In the genomic region with DNA sequence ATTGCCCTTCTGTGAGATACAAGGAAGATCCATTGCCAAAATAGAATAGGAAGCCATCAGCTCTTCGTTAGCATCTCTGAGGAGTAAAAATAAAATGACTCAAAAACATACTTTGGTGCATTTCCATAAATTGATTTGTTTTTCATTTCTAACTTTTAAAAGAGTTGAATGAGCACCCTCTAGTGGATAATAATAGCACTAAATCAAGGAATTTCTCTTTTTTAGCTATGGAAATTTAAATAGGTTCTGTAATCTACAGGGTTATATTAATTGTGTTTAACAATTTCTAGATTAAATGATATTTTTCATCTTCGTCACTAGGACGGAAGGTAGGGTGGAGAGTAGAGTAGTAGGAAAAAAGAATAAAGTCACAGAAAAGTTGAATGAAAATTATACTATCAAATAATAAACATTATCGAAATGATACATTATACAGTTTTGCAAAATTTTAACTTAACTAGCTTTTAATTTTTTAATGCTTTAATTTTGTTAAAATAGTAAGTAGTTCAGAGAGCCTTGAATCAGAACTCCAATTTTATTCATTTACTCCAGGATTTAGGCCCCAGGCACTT, we compare ENCODE assay signal across 8 cellular contexts. TPM values are rescaled to one million over a fixed set of nuclear protein-coding genes. Genes with fewer than 3 reads are reported as not detected.
A peak's percentile ranks its signal among the peaks of the same experiment; 100 is the strongest.
DNase-seq lines count a peak whose midpoint lies in the region; TF ChIP-seq lines count a peak whose summit lies in the region.

No MANE protein-coding gene starts in this region.

- H3K27me3 Mint-ChIP-seq in progenitor cell of endocrine pancreas: no peaks in the 10 kb centered on the region
- H3K27me3 Mint-ChIP-seq in activated CD4-positive, alpha-beta memory T cell treated with anti-CD3 and anti-CD28 coated beads, Interleukin-2, amount 10 ng/mL, durations not matched to agents 7 days and 5 days: no peaks in the 10 kb centered on the region

- no peak overlapping the region for H3K4me3 Mint-ChIP-seq in progenitor cell of endocrine pancreas (ENCODE audit: low read depth)
- H3K4me3 Mint-ChIP-seq in activated CD4-positive, alpha-beta memory T cell treated with anti-CD3 and anti-CD28 coated beads, Interleukin-2, amount 10 ng/mL, durations not matched to agents 7 days and 5 days: no peak overlapping the region

- no peaks in the 10 kb centered on the region for H3K27me3 ChIP-seq in dorsolateral prefrontal cortex

- H3K27ac ChIP-seq in dorsolateral prefrontal cortex: no peak overlapping the region

- H3K4me3 ChIP-seq in dorsolateral prefrontal cortex: peak overlapping the region in 1 of 59 donors; percentile 7

- H3K9me3 Mint-ChIP-seq in progenitor cell of endocrine pancreas (ENCODE audit: low read depth): peaks cover 11% of the 10 kb centered on the region
- H3K9me3 Mint-ChIP-seq in activated CD4-positive, alpha-beta memory T cell treated with anti-CD3 and anti-CD28 coated beads, Interleukin-2, amount 10 ng/mL, durations not matched to agents 7 days and 5 days: peaks cover 8% of the 10 kb centered on the region

- peaks cover 14% of the 10 kb centered on the region for H3K4me1 Mint-ChIP-seq in progenitor cell of endocrine pancreas (ENCODE audit: low read depth)
- peaks cover 70% of the 10 kb centered on the region for H3K4me1 Mint-ChIP-seq in activated CD4-positive, alpha-beta memory T cell treated with anti-CD3 and anti-CD28 coated beads, Interleukin-2, amount 10 ng/mL, durations not matched to agents 7 days and 5 days

- no peak overlapping the region for H3K27ac Mint-ChIP-seq in progenitor cell of endocrine pancreas
- H3K27ac Mint-ChIP-seq in activated CD4-positive, alpha-beta memory T cell treated with anti-CD3 and anti-CD28 coated beads, Interleukin-2, amount 10 ng/mL, durations not matched to agents 7 days and 5 days: no peak overlapping the region

- intact Hi-C loops in dorsolateral prefrontal cortex (cut with DNase I): loop anchor here (5.0 to 10.0 kb wide), 2 partner anchors 65 to 67 kb away; no protein-coding TSS in a partner anchor

- H3K36me3 Mint-ChIP-seq in progenitor cell of endocrine pancreas (ENCODE audit: insufficient read depth): peaks cover 40% of the 10 kb centered on the region
- H3K36me3 Mint-ChIP-seq in activated CD4-positive, alpha-beta memory T cell treated with anti-CD3 and anti-CD28 coated beads, Interleukin-2, amount 10 ng/mL, durations not matched to agents 7 days and 5 days (ENCODE audit: low read depth): peaks cover 69% of the 10 kb centered on the region

- peak; percentile 34 for DNase-seq in NOMO-1 treated with DMSO at 0.1 percent for 48 hours (lab: John Stamatoyannopoulos, UW; ENCODE audit: unreplicated experiment)
- no peak for DNase-seq in NOMO-1 treated with dmso at 0.1 percent for 144 hours (lab: John Stamatoyannopoulos, UW; ENCODE audit: unreplicated experiment)
- DNase-seq in NCI-H446 treated with DMSO at 0.1 percent for 48 hours (lab: John Stamatoyannopoulos, UW): peak; percentile 30
- no peak for DNase-seq in dorsolateral prefrontal cortex
- DNase-seq in progenitor cell of endocrine pancreas (ENCODE audit: low spot score, unreplicated experiment): no peak
- DNase-seq in HEK293T (ENCODE audit: extremely low spot score): no peak
- no peak for DNase-seq in NCI-H345 (lab: John Stamatoyannopoulos, UW)
- DNase-seq in activated CD4-positive, alpha-beta memory T cell treated with anti-CD3 and anti-CD28 coated beads, Interleukin-2, amount 10 ng/mL, durations not matched to agents 7 days and 5 days: no peak

- POLR2A ChIA-PET in HEK293T (lab: Yijun Ruan, JAX): no interaction called here
- POLR2A ChIA-PET in activated CD4-positive, alpha-beta memory T cell treated with anti-CD3 and anti-CD28 coated beads, Interleukin-2, amount 10 ng/mL, durations not matched to agents 7 days and 5 days (lab: Charles Lee): no interaction called here

- CTCF ChIA-PET in HEK293T (lab: Yijun Ruan, JAX): interaction anchor here (0.5 to 1.2 kb wide), 10 partner anchors 9 to 68 kb away, joined by 3 to 5 read pairs (median 3); no protein-coding TSS in a partner anchor
- CTCF ChIA-PET in activated CD4-positive, alpha-beta memory T cell treated with anti-CD3 and anti-CD28 coated beads, Interleukin-2, amount 10 ng/mL, durations not matched to agents 7 days and 5 days (lab: Charles Lee): interaction anchor here (0.6 to 2.2 kb wide), 18 partner anchors 9 to 172 kb away, joined by 3 to 10 read pairs (median 4); partner anchors contain the start of genes ARL13B, PROS1 and STX19

- TF ChIP-seq CTCF in dorsolateral prefrontal cortex (IDR thresholded peaks at IDR 0.05 in 54 of 56, conservative IDR thresholded peaks at IDR 0.05 in 2 of 56; ENCODE audit: low read depth in 1 of 56, partially characterized antibody in 56 of 56) (peak; percentile 45 to 88 (median 72)), progenitor cell of endocrine pancreas (IDR thresholded peaks at IDR 0.05; ENCODE audit: unreplicated experiment) (peak; percentile 75)

TF ChIP-seq in HEK293T, 16 proteins besides CTCF, POLR2A, EP300 and RAD21:
- TF ChIP-seq BHLHE40 (IDR thresholded peaks at IDR 0.05; ENCODE audit: borderline replicate concordance) (no peak), SUZ12 (IDR thresholded peaks at IDR 0.05) (no peak), L3MBTL2 (conservative IDR thresholded peaks at IDR 0.05) (no peak), FOXK2 (IDR thresholded peaks at IDR 0.05) (no peak), SP1 (IDR thresholded peaks at IDR 0.05) (no peak), FOXM1 (IDR thresholded peaks at IDR 0.05; ENCODE audit: borderline replicate concordance) (no peak)

RNA-seq across cellular contexts. Expression of gene NSUN3, which starts 6.5 kb away (rescaled TPM):
- total RNA-seq in dorsolateral prefrontal cortex (10 to 100 TPM in 116 of 120 experiments, 1 to 10 TPM in 4; 8.3 to 22.2 (median 16.8) TPM), progenitor cell of endocrine pancreas (15.3 and 16.7 TPM in 2 replicates)
- total RNA-seq in activated CD4-positive, alpha-beta memory T cell treated with anti-CD3 and anti-CD28 coated beads, Interleukin-2, amount 10 ng/mL, durations not matched to agents 7 days and 5 days: 10 to 100 TPM; 15.2 to 16.1 TPM

RNA-seq across cellular contexts. Expression of gene DHFR2, which starts 6.6 kb away (rescaled TPM):
- total RNA-seq in dorsolateral prefrontal cortex: 10 to 100 TPM in 42 of 120 experiments, 1 to 10 TPM in 78; 3.7 to 20.5 (median 9.2) TPM
- 4.2 and 4.4 TPM in 2 replicates for total RNA-seq in progenitor cell of endocrine pancreas
- 10 to 100 TPM in 1 of 2 experiments, 1 to 10 TPM in 1; 9.4 to 10.4 TPM for total RNA-seq in activated CD4-positive, alpha-beta memory T cell treated with anti-CD3 and anti-CD28 coated beads, Interleukin-2, amount 10 ng/mL, durations not matched to agents 7 days and 5 days

RNA-seq across cellular contexts. Expression of gene STX19, which starts 40.9 kb away (rescaled TPM):
- total RNA-seq in dorsolateral prefrontal cortex (1 to 10 TPM in 13 of 120 experiments, under 1 TPM in 61, not detected in 46; 0.36 to 1.7 (median 0.65) TPM), progenitor cell of endocrine pancreas (not detected in 2 replicates)
- not detected for total RNA-seq in activated CD4-positive, alpha-beta memory T cell treated with anti-CD3 and anti-CD28 coated beads, Interleukin-2, amount 10 ng/mL, durations not matched to agents 7 days and 5 days

Comparison
In these comparisons a context has a peak if more than half of its experiments do, and no peak if none do; other contexts are left out.
1. DNase-seq: peak in NOMO-1 treated with DMSO at 0.1 percent for 48 hours (single experiment) and NCI-H446 treated with DMSO at 0.1 percent for 48 hours (single experiment); none in NOMO-1 treated with dmso at 0.1 percent for 144 hours (single experiment), dorsolateral prefrontal cortex (0 of 10), progenitor cell of endocrine pancreas (single experiment), HEK293T (single experiment), NCI-H345 (single experiment) and activated CD4-positive, alpha-beta memory T cell treated with anti-CD3 and anti-CD28 coated beads, Interleukin-2, amount 10 ng/mL, durations not matched to agents 7 days and 5 days (single experiment).